ENCODE assay signal across 1 cellular context in genomic region chr22:31122532-31123291, GRCh38.
A peak's percentile ranks its signal among the peaks of the same experiment; 100 is the strongest.
TF ChIP-seq lines count a peak whose summit lies in the region.

Gene INPP5J (plus strand): TSS chr22:31122966. CDS start chr22:31123015, 49 bp downstream.

TF ChIP-seq in H1, 55 proteins besides CTCF, POLR2A, EP300 and RAD21 (continued from another document):
- TF ChIP-seq E2F6 (IDR thresholded peaks at IDR 0.05) (no peak), BACH1 (IDR thresholded peaks at IDR 0.05; ENCODE audit: low read length) (no peak), BRCA1 (IDR thresholded peaks at IDR 0.05; ENCODE audit: low read depth, low read length) (no peak), USF2 (IDR thresholded peaks at IDR 0.05; ENCODE audit: low read length) (no peak), KDM5A (IDR thresholded peaks at IDR 0.05; ENCODE audit: low read length) (no peak), JUND (IDR thresholded peaks at IDR 0.05; ENCODE audit: low read length) (peak; percentile 69), CREB1 (IDR thresholded peaks at IDR 0.05) (peak; percentile 50; the same call in 1 of the 2 replicates), EGR1 (IDR thresholded peaks at IDR 0.05; ENCODE audit: borderline replicate concordance, low read depth, low read length) (no peak), GTF2F1 (IDR thresholded peaks at IDR 0.05; ENCODE audit: borderline replicate concordance, low read depth, low read length) (no peak), ATF2 (IDR thresholded peaks at IDR 0.05; ENCODE audit: low read length) (peak; percentile 59; the same call in 1 of the 2 replicates), NRF1 (IDR thresholded peaks at IDR 0.05; ENCODE audit: low read depth, low read length) (no peak), CBX8 (IDR thresholded peaks at IDR 0.05; ENCODE audit: borderline replicate concordance, low read depth, low read length) (no peak), PHF8 (conservative IDR thresholded peaks at IDR 0.05; ENCODE audit: low read depth, low read length) (0 out of 2 replicates have a peak, but pooled peaks have one; percentile 45), NANOG (IDR thresholded peaks at IDR 0.05; ENCODE audit: insufficient read depth, low read depth, low read length, poor library complexity, severe bottlenecking) (no peak), HDAC2 (IDR thresholded peaks at IDR 0.05; ENCODE audit: borderline replicate concordance in 1 of 2, low read depth in 2 of 2, low read length in 2 of 2) (no peak), KDM1A (IDR thresholded peaks at IDR 0.05; ENCODE audit: borderline replicate concordance, low read length) (no peak), HDAC6 (IDR thresholded peaks at IDR 0.05; ENCODE audit: low read depth, low read length) (no peak)
